ENCODE assay signal across 11 cellular contexts in genomic region chr13:32881074-32881791, GRCh38.
DNase-seq lines count a peak whose midpoint lies in the region; ATAC-seq and TF ChIP-seq lines count a peak whose summit lies in the region.
"Had no signal": no experiment of that assay in that cellular context is flagged by ENCODE, and none has a peak within 500 bp of the region (broad histone marks: within the 10 kb centered on the region; RNA-seq: fewer than 3 reads in every experiment).

No MANE protein-coding gene starts in this region.

- peak overlapping the region; percentile 2 to 62 (median 52) for H3K27ac ChIP-seq in transverse colon
- H3K27ac ChIP-seq: right atrium auricular region had no signal

- H3K9me3 Mint-ChIP-seq in T-helper 1 cell treated with Interleukin-12 subunit alpha and Interleukin-12 subunit beta and Interleukin-4 antibody, amounts not matched to agents 30 μg/mL and 1 μg/mL, for 36 hours: peaks cover 5% of the 10 kb centered on the region
- H3K9me3 Mint-ChIP-seq in effector memory CD8-positive, alpha-beta T cell: no peaks in the 10 kb centered on the region

- TF ChIP-seq EP300 in transverse colon (IDR thresholded peaks at IDR 0.05; ENCODE audit: low read depth): no peak

- 62 to 67% methylated on average over 1 to 3 of the region's 3 CpGs for WGBS in transverse colon (ENCODE audit: low coverage in 1 of 2), 2 donors

- H3K27me3 ChIP-seq in transverse colon: no peaks in the 10 kb centered on the region
- H3K27me3 ChIP-seq: right atrium auricular region had no signal

- no peaks in the 10 kb centered on the region for H3K27me3 Mint-ChIP-seq in T-helper 1 cell treated with Interleukin-12 subunit alpha and Interleukin-12 subunit beta and Interleukin-4 antibody, amounts not matched to agents 30 μg/mL and 1 μg/mL, for 36 hours (ENCODE audit: low read depth)
- H3K27me3 Mint-ChIP-seq in effector memory CD8-positive, alpha-beta T cell: peaks cover 0 to 26% of the 10 kb centered on the region in 2 donors

- H3K4me3 Mint-ChIP-seq in T-helper 1 cell treated with Interleukin-12 subunit alpha and Interleukin-12 subunit beta and Interleukin-4 antibody, amounts not matched to agents 30 μg/mL and 1 μg/mL, for 36 hours: no peak overlapping the region
- no peak overlapping the region for H3K4me3 Mint-ChIP-seq in effector memory CD8-positive, alpha-beta T cell

- H3K36me3 Mint-ChIP-seq in T-helper 1 cell treated with Interleukin-12 subunit alpha and Interleukin-12 subunit beta and Interleukin-4 antibody, amounts not matched to agents 30 μg/mL and 1 μg/mL, for 36 hours (ENCODE audit: low read depth): no peaks in the 10 kb centered on the region
- no peaks in the 10 kb centered on the region for H3K36me3 Mint-ChIP-seq in effector memory CD8-positive, alpha-beta T cell (ENCODE audit: insufficient read depth)

- H3K4me3 ChIP-seq in transverse colon: no peak overlapping the region
- H3K4me3 ChIP-seq: right atrium auricular region had no signal

- H3K4me1 ChIP-seq in transverse colon: no peaks in the 10 kb centered on the region

- H3K9me3 ChIP-seq in transverse colon: no peaks in the 10 kb centered on the region
- H3K9me3 ChIP-seq: right atrium auricular region had no signal

- in situ Hi-C loops in transverse colon (cut with MboI; ENCODE audit: low pct_ligation_motif_present in 1 of 4, low pct_unique_long_range_greater_than_20kb in 1 of 4, low sequenced_read_pairs in 3 of 4): no loop called here

- intact Hi-C loops in transverse colon (cut with DNase I; ENCODE audit: low total_unique reads): no loop called here

- ATAC-seq in effector memory CD8-positive, alpha-beta T cell (replicated peaks): no peak
- no peak for ATAC-seq in HG03097 (IDR thresholded peaks at IDR 0.05; ENCODE audit: low FRiP score, unreplicated experiment)

- TF ChIP-seq POLR2A in transverse colon (IDR thresholded peaks at IDR 0.05): no peak

- TF ChIP-seq CTCF in transverse colon (IDR thresholded peaks at IDR 0.05): no peak

- H3K4me1 Mint-ChIP-seq in T-helper 1 cell treated with Interleukin-12 subunit alpha and Interleukin-12 subunit beta and Interleukin-4 antibody, amounts not matched to agents 30 μg/mL and 1 μg/mL, for 36 hours (ENCODE audit: low read depth): peaks cover 7% of the 10 kb centered on the region
- no peaks in the 10 kb centered on the region for H3K4me1 Mint-ChIP-seq in effector memory CD8-positive, alpha-beta T cell (ENCODE audit: low read depth in 2 of 2)

- peak overlapping the region; percentile 29 for H3K27ac Mint-ChIP-seq in T-helper 1 cell treated with Interleukin-12 subunit alpha and Interleukin-12 subunit beta and Interleukin-4 antibody, amounts not matched to agents 30 μg/mL and 1 μg/mL, for 36 hours
- no peak overlapping the region for H3K27ac Mint-ChIP-seq in effector memory CD8-positive, alpha-beta T cell

- H3K36me3 ChIP-seq in transverse colon: no peaks in the 10 kb centered on the region
- H3K36me3 ChIP-seq: right atrium auricular region had no signal

- DNase-seq in T-helper 1 cell: no peak
- peak; percentile 8 for DNase-seq in SW480 (ENCODE audit: low spot score)
- DNase-seq in glomerular visceral epithelial cell (ENCODE audit: extremely low spot score): peak; percentile 75
- no peak for DNase-seq in transverse colon
- no peak for DNase-seq in effector memory CD8-positive, alpha-beta T cell
- no peak for DNase-seq in SKM-1 (lab: John Stamatoyannopoulos, UW; ENCODE audit: unreplicated experiment)
- DNase-seq: activated T-cell treated with anti-CD3 and anti-CD28 coated beads for 4 hours, NCI-H1436 had no signal

Comparison
In these comparisons a context has a peak if more than half of its experiments do, and no peak if none do; other contexts are left out.
1. DNase-seq: peak in SW480 (single experiment) and glomerular visceral epithelial cell (single experiment); none in T-helper 1 cell (0 of 5), transverse colon (single experiment), effector memory CD8-positive, alpha-beta T cell (0 of 3) and SKM-1 (single experiment).